ENCODE assay signal across 11 cellular contexts in genomic region chr12:71799105-71799504, GRCh38. TPM values are rescaled to one million over a fixed set of nuclear protein-coding genes. Genes with fewer than 3 reads are reported as not detected.
DNase-seq lines count a peak whose midpoint lies in the region; ATAC-seq and TF ChIP-seq lines count a peak whose summit lies in the region.
"Had no signal": no experiment of that assay in that cellular context is flagged by ENCODE, and none has a peak within 500 bp of the region (broad histone marks: within the 10 kb centered on the region; RNA-seq: fewer than 3 reads in every experiment).

No MANE protein-coding gene starts in this region.

- no peaks in the 10 kb centered on the region for H3K4me1 ChIP-seq in mesendoderm (ENCODE audit: control insufficient read depth, low read depth, low read length)

- H3K27ac ChIP-seq in mesendoderm (ENCODE audit: low read depth, low read length), result no peak overlapping the region

- H3K36me3 Mint-ChIP-seq in endothelial cell (ENCODE audit: low read depth, unreplicated experiment), result no peaks in the 10 kb centered on the region
- H3K36me3 Mint-ChIP-seq in effector memory CD8-positive, alpha-beta T cell (ENCODE audit: insufficient read depth), result no peaks in the 10 kb centered on the region

- no peak overlapping the region for H3K4ac ChIP-seq in mesendoderm (ENCODE audit: low read depth, low read length)

- H3K4me3 Mint-ChIP-seq in endothelial cell (ENCODE audit: unreplicated experiment), result no peak overlapping the region
- H3K4me3 Mint-ChIP-seq in effector memory CD8-positive, alpha-beta T cell, result no peak overlapping the region
- H3K4me3 Mint-ChIP-seq: activated CD4-positive, alpha-beta memory T cell treated with anti-CD3 and anti-CD28 coated beads, Interleukin-2, amount 10 ng/mL, durations not matched to agents 7 days and 5 days; stimulated activated naive CD8-positive, alpha-beta T cell treated with anti-CD3 and anti-CD28 coated beads, Interleukin-15, amount 100 ng/mL, for 72 hours had no signal

- H3K4me3 ChIP-seq in mesendoderm (ENCODE audit: low read length), result no peak overlapping the region

- H4K5ac ChIP-seq in mesendoderm (ENCODE audit: low read length), result no peak overlapping the region

- H3K9ac ChIP-seq in mesendoderm (ENCODE audit: low read length), result no peak overlapping the region

- H3K27me3 Mint-ChIP-seq in endothelial cell (ENCODE audit: unreplicated experiment), result no peaks in the 10 kb centered on the region
- H3K27me3 Mint-ChIP-seq in effector memory CD8-positive, alpha-beta T cell, result peaks cover 0 to 10% of the 10 kb centered on the region in 2 donors
- H3K27me3 Mint-ChIP-seq: stimulated activated naive CD8-positive, alpha-beta T cell treated with anti-CD3 and anti-CD28 coated beads, Interleukin-15, amount 100 ng/mL, for 72 hours had no signal

- no peak for TF ChIP-seq CTCF in endothelial cell (IDR thresholded peaks at IDR 0.05; ENCODE audit: unreplicated experiment)

- no peak overlapping the region for H3K56ac ChIP-seq in mesendoderm (ENCODE audit: low read length)

- H3K36me3 ChIP-seq in mesendoderm (ENCODE audit: control insufficient read depth, insufficient read depth, low read length), result no peaks in the 10 kb centered on the region

- no peak overlapping the region for H3K4me2 ChIP-seq in mesendoderm (ENCODE audit: low read length)

- no peak overlapping the region for H2BK120ac ChIP-seq in mesendoderm (ENCODE audit: low read depth, low read length)

- no peak overlapping the region for H3K18ac ChIP-seq in mesendoderm (ENCODE audit: low read length)

- no peak overlapping the region for H2BK5ac ChIP-seq in mesendoderm (ENCODE audit: low read length)

- no peak overlapping the region for H2BK15ac ChIP-seq in mesendoderm (replicated peaks; ENCODE audit: low read depth)

- no peaks in the 10 kb centered on the region for H3K27me3 ChIP-seq in mesendoderm (ENCODE audit: insufficient read depth, low read length, poor library complexity)

- H3K9me3 Mint-ChIP-seq in endothelial cell (ENCODE audit: unreplicated experiment), result no peaks in the 10 kb centered on the region
- no peaks in the 10 kb centered on the region for H3K9me3 Mint-ChIP-seq in effector memory CD8-positive, alpha-beta T cell
- H3K9me3 Mint-ChIP-seq: activated CD4-positive, alpha-beta memory T cell treated with anti-CD3 and anti-CD28 coated beads, Interleukin-2, amount 10 ng/mL, durations not matched to agents 7 days and 5 days; stimulated activated naive CD8-positive, alpha-beta T cell treated with anti-CD3 and anti-CD28 coated beads, Interleukin-15, amount 100 ng/mL, for 72 hours had no signal

- H3K27ac Mint-ChIP-seq in endothelial cell (ENCODE audit: unreplicated experiment), result peak overlapping the region; percentile 26
- H3K27ac Mint-ChIP-seq in effector memory CD8-positive, alpha-beta T cell, result no peak overlapping the region
- H3K27ac Mint-ChIP-seq: activated CD4-positive, alpha-beta memory T cell treated with anti-CD3 and anti-CD28 coated beads, Interleukin-2, amount 10 ng/mL, durations not matched to agents 7 days and 5 days; stimulated activated naive CD8-positive, alpha-beta T cell treated with anti-CD3 and anti-CD28 coated beads, Interleukin-15, amount 100 ng/mL, for 72 hours had no signal

- H3K23ac ChIP-seq in mesendoderm (ENCODE audit: low read length), result no peak overlapping the region

- H2AK5ac ChIP-seq in mesendoderm (ENCODE audit: low read length), result no peak overlapping the region

- H3K79me2 ChIP-seq in mesendoderm (ENCODE audit: control insufficient read depth, insufficient read depth, low read length), result no peaks in the 10 kb centered on the region

- DNase-seq in GM03348 (ENCODE audit: low spot score) (peak; percentile 24), NOMO-1 treated with dmso at 0.1 percent for 144 hours (lab: John Stamatoyannopoulos, UW; ENCODE audit: unreplicated experiment) (peak; percentile 51), endothelial cell (ENCODE audit: low spot score) (no peak), mesendoderm (peak; percentile 66), occipital lobe (lab: John Stamatoyannopoulos, UW) (no peak), HT-29 (ENCODE audit: low spot score) (no peak)
- DNase-seq in effector memory CD8-positive, alpha-beta T cell, result no peak
- DNase-seq: activated CD4-positive, alpha-beta memory T cell treated with anti-CD3 and anti-CD28 coated beads, Interleukin-2, amount 10 ng/mL, durations not matched to agents 7 days and 5 days; NCI-H526 treated with DMSO at 0.1 percent for 48 hours; stimulated activated naive CD8-positive, alpha-beta T cell treated with anti-CD3 and anti-CD28 coated beads, Interleukin-15, amount 100 ng/mL, for 72 hours had no signal

- no peak overlapping the region for H4K8ac ChIP-seq in mesendoderm (ENCODE audit: low read depth, low read length)

- ATAC-seq in HG02798 (IDR thresholded peaks at IDR 0.05; ENCODE audit: poor library complexity, unreplicated experiment), result no peak
- ATAC-seq in effector memory CD8-positive, alpha-beta T cell (replicated peaks), result no peak
- ATAC-seq: stimulated activated naive CD8-positive, alpha-beta T cell treated with anti-CD3 and anti-CD28 coated beads, Interleukin-15, amount 100 ng/mL, for 72 hours had no signal

- H3K79me1 ChIP-seq in mesendoderm (ENCODE audit: low read length), result no peaks in the 10 kb centered on the region

- peaks cover 19% of the 10 kb centered on the region for H3K4me1 Mint-ChIP-seq in endothelial cell (ENCODE audit: unreplicated experiment)
- no peaks in the 10 kb centered on the region for H3K4me1 Mint-ChIP-seq in effector memory CD8-positive, alpha-beta T cell (ENCODE audit: low read depth in 2 of 2)
- H3K4me1 Mint-ChIP-seq: activated CD4-positive, alpha-beta memory T cell treated with anti-CD3 and anti-CD28 coated beads, Interleukin-2, amount 10 ng/mL, durations not matched to agents 7 days and 5 days; stimulated activated naive CD8-positive, alpha-beta T cell treated with anti-CD3 and anti-CD28 coated beads, Interleukin-15, amount 100 ng/mL, for 72 hours had no signal

RNA-seq across cellular contexts. Expression of gene TBC1D15, which starts 40.5 kb away (rescaled TPM):
- total RNA-seq in endothelial cell (ENCODE audit: unreplicated experiment) (37.9 TPM), occipital lobe (37.7 TPM)
- 25.0 TPM for polyA plus RNA-seq in mesendoderm (2013, experiment 1 of 2)
- 25.2 TPM for polyA plus RNA-seq in mesendoderm (2013, experiment 2 of 2)
- total RNA-seq in HT-29 (2014; rRNA removed; shearing (Covaris generic)), result 6.6 and 6.7 TPM in 2 replicates

RNA-seq across cellular contexts. Expression of gene RAB21, which starts 44.4 kb away (rescaled TPM):
- 53.7 TPM for total RNA-seq in endothelial cell (ENCODE audit: unreplicated experiment)
- polyA plus RNA-seq in mesendoderm (2013, experiment 1 of 2), result 30.1 TPM
- polyA plus RNA-seq in mesendoderm (2013, experiment 2 of 2), result 31.9 TPM
- total RNA-seq in occipital lobe, result 17.6 TPM
- 4.9 and 14.3 TPM in 2 replicates for total RNA-seq in HT-29 (2014; rRNA removed; shearing (Covaris generic))

Comparison
In these comparisons a context has a peak if more than half of its experiments do, and no peak if none do; other contexts are left out.
1. DNase-seq: peak in GM03348 (single experiment), NOMO-1 treated with dmso at 0.1 percent for 144 hours (single experiment) and mesendoderm (single experiment); none in endothelial cell (single experiment), occipital lobe (single experiment), HT-29 (single experiment) and effector memory CD8-positive, alpha-beta T cell (0 of 3).